Comparison of ENCODE assay signal across 25 cellular contexts in the genomic region with DNA sequence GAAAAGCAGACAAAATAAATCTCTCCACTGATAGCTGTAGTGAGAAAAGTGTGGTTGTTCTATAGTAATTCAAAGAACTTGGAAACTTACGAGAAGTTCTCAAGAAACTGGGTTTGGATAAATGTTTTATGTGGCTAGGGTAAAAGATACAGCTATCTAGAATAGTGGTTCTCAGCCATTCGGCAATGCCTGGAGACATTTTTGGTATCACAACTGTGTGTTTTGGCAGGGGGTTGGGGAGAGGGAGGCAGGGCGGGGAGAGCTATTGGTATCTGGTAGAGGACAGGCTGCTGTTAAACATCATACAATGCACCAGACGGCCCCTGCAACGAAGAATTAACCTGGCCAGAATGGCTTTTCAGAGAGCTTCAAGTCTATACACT. TPM values are rescaled to one million over a fixed set of nuclear protein-coding genes. Genes with fewer than 3 reads are reported as not detected.
"Had no signal": no experiment of that assay in that cellular context is flagged by ENCODE, and none has a peak within 500 bp of the region (broad histone marks: within the 10 kb centered on the region; RNA-seq: fewer than 3 reads in every experiment).

No MANE protein-coding gene starts in this region.

- H3K27me3 Mint-ChIP-seq: activated CD4-positive, alpha-beta T cell treated with anti-CD3 and anti-CD28 coated beads for 36 hours; stimulated activated memory B cell treated with anti-CD40 and anti-IgM and Interleukin-4, amounts not matched to agents 10 μg/mL and 1 μg/mL and 100 μg/mL, for 72 hours; T-cell had no signal

- H3K4me1 Mint-ChIP-seq: activated naive CD8-positive, alpha-beta T cell treated with anti-CD3 and anti-CD28 coated beads, Interleukin-2, amount 10 ng/mL, durations not matched to agents 7 days and 5 days; immature natural killer cell had no signal

- H3K4me3 ChIP-seq: cardiac muscle cell, left ventricle myocardium inferior, pancreas, smooth muscle cell, thoracic aorta, upper lobe of right lung had no signal

- H3K4me1 ChIP-seq: pancreas had no signal

- H3K27me3 ChIP-seq: cardiac muscle cell, foreskin keratinocyte, pancreas, upper lobe of right lung had no signal

- H3K36me3 ChIP-seq: upper lobe of right lung had no signal

- H3K9me3 Mint-ChIP-seq: immature natural killer cell; natural killer cell treated with Interleukin-12 subunit alpha and Interleukin-12 subunit beta and Interleukin-15 and Interleukin-18, amount 100 ng/mL, for 72 hours; stimulated activated memory B cell treated with anti-CD40 and anti-IgM and Interleukin-4, amounts not matched to agents 10 μg/mL and 1 μg/mL and 100 μg/mL, for 72 hours; T-helper 2 cell treated with Interferon-gamma antibody and Interleukin-4, amounts not matched to agents 5 μg/mL and 100 μg/mL, for 36 hours had no signal

- ATAC-seq: activated CD4-positive, alpha-beta T cell treated with anti-CD3 and anti-CD28 coated beads for 36 hours; foreskin keratinocyte; natural killer cell treated with Interleukin-12 subunit alpha and Interleukin-12 subunit beta and Interleukin-15 and Interleukin-18, amount 100 ng/mL, for 72 hours; pancreas; sciatic nerve; stimulated activated memory B cell treated with anti-CD40 and anti-IgM and Interleukin-4, amounts not matched to agents 10 μg/mL and 1 μg/mL and 100 μg/mL, for 72 hours; T-cell; upper lobe of right lung had no signal

- H3K27ac ChIP-seq: cardiac muscle cell, foreskin keratinocyte, left ventricle myocardium inferior, thoracic aorta, upper lobe of right lung had no signal

- H3K36me3 Mint-ChIP-seq: immature natural killer cell; natural killer cell treated with Interleukin-12 subunit alpha and Interleukin-12 subunit beta and Interleukin-15 and Interleukin-18, amount 100 ng/mL, for 72 hours had no signal

- H3K27ac Mint-ChIP-seq: activated CD4-positive, alpha-beta T cell treated with anti-CD3 and anti-CD28 coated beads for 36 hours; activated naive CD4-positive, alpha-beta T cell treated with anti-CD3 and anti-CD28 coated beads for 36 hours; activated naive CD8-positive, alpha-beta T cell treated with anti-CD3 and anti-CD28 coated beads, Interleukin-2, amount 10 ng/mL, durations not matched to agents 7 days and 5 days; immature natural killer cell; natural killer cell treated with Interleukin-12 subunit alpha and Interleukin-12 subunit beta and Interleukin-15 and Interleukin-18, amount 100 ng/mL, for 72 hours; stimulated activated memory B cell treated with anti-CD40 and anti-IgM and Interleukin-4, amounts not matched to agents 10 μg/mL and 1 μg/mL and 100 μg/mL, for 72 hours; T-cell; T-helper 2 cell treated with Interferon-gamma antibody and Interleukin-4, amounts not matched to agents 5 μg/mL and 100 μg/mL, for 36 hours had no signal

- H3K4me3 Mint-ChIP-seq: activated CD4-positive, alpha-beta T cell treated with anti-CD3 and anti-CD28 coated beads for 36 hours; activated naive CD4-positive, alpha-beta T cell treated with anti-CD3 and anti-CD28 coated beads for 36 hours; activated naive CD8-positive, alpha-beta T cell treated with anti-CD3 and anti-CD28 coated beads, Interleukin-2, amount 10 ng/mL, durations not matched to agents 7 days and 5 days; immature natural killer cell; natural killer cell treated with Interleukin-12 subunit alpha and Interleukin-12 subunit beta and Interleukin-15 and Interleukin-18, amount 100 ng/mL, for 72 hours; stimulated activated memory B cell treated with anti-CD40 and anti-IgM and Interleukin-4, amounts not matched to agents 10 μg/mL and 1 μg/mL and 100 μg/mL, for 72 hours; T-cell; T-helper 2 cell treated with Interferon-gamma antibody and Interleukin-4, amounts not matched to agents 5 μg/mL and 100 μg/mL, for 36 hours had no signal

- H3K9me3 ChIP-seq: pancreas, thoracic aorta, upper lobe of right lung had no signal

- DNase-seq: activated CD4-positive, alpha-beta T cell treated with anti-CD3 and anti-CD28 coated beads for 36 hours; activated CD4-positive, alpha-beta T cell treated with anti-CD3 and anti-CD28 coated beads, Interleukin-2, amount 50 U/mL, for 48 hours; activated CD8-positive, alpha-beta memory T cell treated with anti-CD3 and anti-CD28 coated beads, Interleukin-2, amount 50 U/mL, for 48 hours; activated effector memory CD4-positive, alpha-beta T cell treated with Interleukin-2 at 50 U/mL for 16 hours; activated naive CD4-positive, alpha-beta T cell treated with anti-CD3 and anti-CD28 coated beads for 36 hours; activated naive CD8-positive, alpha-beta T cell treated with anti-CD3 and anti-CD28 coated beads, Interleukin-2, amount 10 ng/mL, durations not matched to agents 7 days and 5 days; activated T-cell treated with anti-CD3 and anti-CD28 coated beads, Interleukin-2, amount 50 U/mL, for 48 hours; amniotic stem cell; cortex of kidney; erythroblast; foreskin keratinocyte; immature natural killer cell; left ventricle myocardium inferior; midbrain; pancreas; stimulated activated CD4-positive, alpha-beta T cell treated with anti-CD3 and anti-CD28 coated beads, Interleukin-15, amount 100 ng/mL, for 24 hours; T-cell; upper lobe of right lung had no signal

RNA-seq across cellular contexts. Expression of a gene that starts 50.8 kb away (rescaled TPM):
- total RNA-seq: sciatic nerve, upper lobe of right lung had no signal
